36 cellular contexts compared by ENCODE assay signal in the genomic region with DNA sequence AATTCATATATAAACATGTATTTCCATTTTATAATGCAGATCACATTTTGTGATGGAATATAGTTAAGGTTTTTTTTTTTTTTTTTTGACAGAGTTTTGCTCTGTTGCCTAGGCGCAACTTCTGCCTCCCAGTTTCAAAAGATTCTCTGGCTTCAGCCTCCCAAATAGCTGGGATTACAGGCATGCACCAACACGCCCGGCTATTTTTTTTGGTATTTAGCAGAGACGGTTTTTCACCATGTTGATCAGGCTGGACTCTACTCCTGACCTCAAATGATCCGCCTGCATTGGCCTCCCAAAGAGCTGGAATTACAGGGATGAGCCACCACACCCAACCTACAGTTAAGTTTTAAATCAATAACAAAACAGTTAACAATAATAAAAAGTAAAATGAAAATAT. TPM values are rescaled to one million over a fixed set of nuclear protein-coding genes. Genes with fewer than 3 reads are reported as not detected.
"Had no signal": no experiment of that assay in that cellular context is flagged by ENCODE, and none has a peak within 500 bp of the region (broad histone marks: within the 10 kb centered on the region; RNA-seq: fewer than 3 reads in every experiment).

No MANE protein-coding gene starts in this region.

- H3K36me3 ChIP-seq: colonic mucosa, gastroesophageal sphincter, heart left ventricle, left lung, neural progenitor cell, prostate gland, right atrium auricular region, suprapubic skin, transverse colon had no signal

- H3K27me3 Mint-ChIP-seq: stimulated activated naive CD8-positive, alpha-beta T cell treated with anti-CD3 and anti-CD28 coated beads, Interleukin-15, amount 100 ng/mL, for 72 hours had no signal

- DNase-seq: colonic mucosa; effector CD8-positive, alpha-beta T cell; endodermal cell; foreskin fibroblast; heart left ventricle; left cardiac atrium; left lung; mesenchymal stem cell; midbrain; naive thymus-derived CD4-positive, alpha-beta T cell; stimulated activated CD4-positive, alpha-beta T cell treated with anti-CD3 and anti-CD28 coated beads, Interleukin-12 subunit alpha, Interleukin-12 subunit beta, amount 100 ng/mL, for 4 hours; stimulated activated CD4-positive, alpha-beta T cell treated with anti-CD3 and anti-CD28 coated beads, Interleukin-1b, Interleukin-23, amount 100 ng/mL, for 48 hours; stimulated activated CD4-positive, alpha-beta T cell treated with anti-CD3 and anti-CD28 coated beads, Interleukin-4, amount 100 ng/mL, for 1 hour; stimulated activated CD8-positive, alpha-beta memory T cell treated with anti-CD3 and anti-CD28 coated beads, Interleukin-4, amount 100 ng/mL, for 48 hours; stimulated activated naive CD4-positive, alpha-beta T cell; stimulated activated naive CD8-positive, alpha-beta T cell treated with anti-CD3 and anti-CD28 coated beads, Interleukin-15, amount 100 ng/mL, for 72 hours; transverse colon had no signal

- H3K27ac ChIP-seq: colonic mucosa, epithelial cell of prostate, gastroesophageal sphincter, heart left ventricle, hepatocyte, left lung, neural progenitor cell, prostate gland, right atrium auricular region, suprapubic skin, transverse colon had no signal

- ATAC-seq: esophagus mucosa; gastroesophageal sphincter; heart left ventricle; left cardiac atrium; left lung; naive thymus-derived CD4-positive, alpha-beta T cell; sciatic nerve; stimulated activated naive CD8-positive, alpha-beta T cell treated with anti-CD3 and anti-CD28 coated beads, Interleukin-15, amount 100 ng/mL, for 72 hours had no signal

- H3K36me3 Mint-ChIP-seq: naive thymus-derived CD4-positive, alpha-beta T cell; neural progenitor cell had no signal

- H3K4me2 ChIP-seq: hepatocyte, neural progenitor cell, smooth muscle cell had no signal

- H3K27me3 ChIP-seq: colonic mucosa, gastroesophageal sphincter, heart left ventricle, hepatocyte, left lung, neural progenitor cell, right atrium auricular region, suprapubic skin, transverse colon had no signal

- H3K9ac ChIP-seq: neural progenitor cell had no signal

- H2AFZ ChIP-seq: hepatocyte had no signal

- FAIRE-seq: islet of Langerhans had no signal

- H3K27ac Mint-ChIP-seq: dendritic cell treated with granulocyte-macrophage colony-stimulating factor and Interleukin-4, amounts not matched to agents 40 ng/mL and 50 ng/mL, for 4 days; endodermal cell; naive thymus-derived CD4-positive, alpha-beta T cell; nephron; neural progenitor cell had no signal

- H3K9me3 ChIP-seq: colonic mucosa, gastroesophageal sphincter, heart left ventricle, left lung, prostate gland, right atrium auricular region, suprapubic skin had no signal

- H3K4me1 ChIP-seq: colonic mucosa, gastroesophageal sphincter, heart left ventricle, left lung, neural progenitor cell, prostate gland, right atrium auricular region, suprapubic skin, transverse colon had no signal

- H3K79me2 ChIP-seq: hepatocyte had no signal

- H3K4me3 Mint-ChIP-seq: dendritic cell treated with granulocyte-macrophage colony-stimulating factor and Interleukin-4, amounts not matched to agents 40 ng/mL and 50 ng/mL, for 4 days; endodermal cell; naive thymus-derived CD4-positive, alpha-beta T cell; nephron; neural progenitor cell; stimulated activated naive CD8-positive, alpha-beta T cell treated with anti-CD3 and anti-CD28 coated beads, Interleukin-15, amount 100 ng/mL, for 72 hours had no signal

- H3K9me3 Mint-ChIP-seq: dendritic cell treated with granulocyte-macrophage colony-stimulating factor and Interleukin-4, amounts not matched to agents 40 ng/mL and 50 ng/mL, for 4 days; endodermal cell; naive thymus-derived CD4-positive, alpha-beta T cell; stimulated activated naive CD8-positive, alpha-beta T cell treated with anti-CD3 and anti-CD28 coated beads, Interleukin-15, amount 100 ng/mL, for 72 hours had no signal

- H3K4me1 Mint-ChIP-seq: nephron, neural progenitor cell had no signal

- H3K4me3 ChIP-seq: colonic mucosa, gastroesophageal sphincter, heart left ventricle, hepatocyte, left lung, neural progenitor cell, prostate gland, right atrium auricular region, smooth muscle cell, suprapubic skin, transverse colon had no signal

RNA-seq across cellular contexts. Expression of a gene that starts 18.8 kb away (rescaled TPM):
- total RNA-seq: colonic mucosa; endodermal cell; esophagus mucosa; gastroesophageal sphincter; kidney epithelial cell; left cardiac atrium; lower leg skin; lung microvascular endothelial cell; mucosa of gallbladder; naive thymus-derived CD4-positive, alpha-beta T cell; osteocyte; right atrium auricular region; sciatic nerve; smooth muscle cell; suprapubic skin; transverse colon; ureter had no signal
- polyA plus RNA-seq: heart left ventricle, smooth muscle cell had no signal
